In the genomic region with DNA sequence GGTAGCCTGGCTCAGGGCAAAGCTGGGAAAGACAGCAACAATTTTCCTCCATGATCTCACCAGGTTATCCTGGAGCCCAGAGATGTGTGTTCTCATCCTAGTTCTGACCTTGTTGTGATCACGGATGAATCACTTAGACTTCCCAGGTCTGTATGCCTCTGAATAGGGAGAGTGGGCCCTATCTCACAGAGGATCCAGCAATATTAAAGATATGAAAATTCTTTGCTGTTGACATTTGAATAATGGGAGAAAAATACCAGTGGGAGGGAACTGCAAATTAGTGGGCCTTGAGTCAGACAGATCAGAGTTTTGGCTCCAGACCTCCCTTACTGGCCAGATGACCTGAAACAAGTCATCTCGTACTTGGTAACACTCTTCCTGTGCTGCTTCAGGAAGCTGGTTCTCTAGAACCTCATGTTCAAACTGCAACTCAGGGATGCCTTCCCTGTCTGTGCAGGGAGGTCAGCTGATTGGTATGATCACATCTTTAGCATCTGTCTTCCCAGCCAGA, we compare ENCODE assay signal across 10 cellular contexts. TPM values are rescaled to one million over a fixed set of nuclear protein-coding genes. Genes with fewer than 3 reads are reported as not detected.
A peak's percentile ranks its signal among the peaks of the same experiment; 100 is the strongest.
DNase-seq lines count a peak whose midpoint lies in the region; ATAC-seq and TF ChIP-seq lines count a peak whose summit lies in the region.
"Had no signal": no experiment of that assay in that cellular context is flagged by ENCODE, and none has a peak within 500 bp of the region (broad histone marks: within the 10 kb centered on the region; RNA-seq: fewer than 3 reads in every experiment).

No MANE protein-coding gene starts in this region.

- intact Hi-C loops in heart right ventricle (cut with DNase I) (loop anchor here in 1 of 10 donors (5.0 kb wide), 1 partner anchor 35 kb away; a partner anchor contains a TSS), Right ventricle myocardium inferior (cut with DNase I) (no loop called here), upper lobe of right lung (cut with DNase I) (no loop called here)

- H3K27ac ChIP-seq in heart right ventricle, result peak overlapping the region in 9 of 10 donors; percentile 6 to 88 (median 44)
- H3K27ac ChIP-seq in layer of hippocampus (ENCODE audit: low read depth, low read length), result peak overlapping the region; percentile 25
- peak overlapping the region; percentile 24 for H3K27ac ChIP-seq in upper lobe of right lung

- H3K4me1 ChIP-seq in heart right ventricle, result peaks cover 12 to 73% (median 44%) of the 10 kb centered on the region in 9 donors
- H3K4me1 ChIP-seq in upper lobe of right lung, result peaks cover 44% of the 10 kb centered on the region

- 37 to 62% methylated on average over 2 of the region's 2 CpGs for WGBS in heart right ventricle, 2 donors

- no peaks in the 10 kb centered on the region for H3K27me3 ChIP-seq in heart right ventricle
- H3K27me3 ChIP-seq in layer of hippocampus (ENCODE audit: control insufficient read depth, insufficient read depth, low read length), result no peaks in the 10 kb centered on the region
- H3K27me3 ChIP-seq in upper lobe of right lung, result no peaks in the 10 kb centered on the region

- no peak overlapping the region for H3K4me3 ChIP-seq in heart right ventricle
- no peak overlapping the region for H3K4me3 ChIP-seq in upper lobe of right lung

- TF ChIP-seq CTCF in heart right ventricle (IDR thresholded peaks at IDR 0.05), result no peak
- no peak for TF ChIP-seq CTCF in upper lobe of right lung (IDR thresholded peaks at IDR 0.05)

- DNase-seq in heart right ventricle (no peak), Right ventricle myocardium inferior (ENCODE audit: missing footprints) (no peak), amniotic epithelial cell (ENCODE audit: low read depth) (peak; percentile 99), upper lobe of right lung (no peak), D341Med (ENCODE audit: low spot score) (no peak), 8988T (no peak)
- DNase-seq in activated CD4-positive, CD25-positive, alpha-beta regulatory T cell treated with anti-CD3 and anti-CD28 coated beads, Interleukin-2, amount 50 U/mL, for 72 hours, result no peak
- DNase-seq: activated gamma-delta T cell, SIG-M5 had no signal

- H3K9me3 ChIP-seq in heart right ventricle (no peaks in the 10 kb centered on the region), upper lobe of right lung (no peaks in the 10 kb centered on the region)

- H3K36me3 ChIP-seq in heart right ventricle (no peaks in the 10 kb centered on the region), upper lobe of right lung (no peaks in the 10 kb centered on the region)

- ATAC-seq in heart right ventricle, result peak in 2 of 8 donors; percentile 16 to 34
- ATAC-seq in Right ventricle myocardium inferior, result no peak
- ATAC-seq in upper lobe of right lung, result no peak

RNA-seq across cellular contexts. Expression of a gene that starts 32.8 kb away (rescaled TPM):
- 10 to 100 TPM; 10.2 to 36.9 (median 13.8) TPM for total RNA-seq in heart right ventricle
- polyA plus RNA-seq in heart right ventricle, result 1 to 10 TPM; 1.1 to 7.0 TPM
- 15.5 TPM for total RNA-seq in Right ventricle myocardium inferior
- total RNA-seq in upper lobe of right lung, result 34.3 TPM

RNA-seq across cellular contexts. Expression of a gene that starts 39.2 kb away (rescaled TPM):
- total RNA-seq in heart right ventricle (100 to 1,000 TPM in 9 of 10 donors, 10 to 100 TPM in 1; 93.3 to 154 (median 111) TPM), Right ventricle myocardium inferior (129 TPM), upper lobe of right lung (106 TPM)
- polyA plus RNA-seq in heart right ventricle, result 100 to 1,000 TPM; 175 to 305 TPM
